Comparison of ENCODE assay signal across 8 cellular contexts in genomic region chr12:122225683-122226365, GRCh38. TPM values are rescaled to one million over a fixed set of nuclear protein-coding genes. Genes with fewer than 3 reads are reported as not detected.
A peak's percentile ranks its signal among the peaks of the same experiment; 100 is the strongest.
DNase-seq lines count a peak whose midpoint lies in the region; ATAC-seq and TF ChIP-seq lines count a peak whose summit lies in the region.

DIABLO (minus strand) TSS chr12:122226052; CDS start chr12:122226014, 38 bp downstream.

- no peaks in the 10 kb centered on the region for H3K9me3 Mint-ChIP-seq in CD8-positive, alpha-beta T cell

- no peaks in the 10 kb centered on the region for H3K27me3 ChIP-seq in CD8-positive, alpha-beta T cell (ENCODE audit: insufficient read depth, low read length)
- H3K27me3 ChIP-seq in ectodermal cell (ENCODE audit: control insufficient read depth, insufficient read depth, low read length, poor library complexity, severe bottlenecking): no peaks in the 10 kb centered on the region
- no peaks in the 10 kb centered on the region for H3K27me3 ChIP-seq in lower lobe of right lung (ENCODE audit: low read depth)

- peak within 1 kb of the TSS; percentile 98 for H3K27ac ChIP-seq in CD8-positive, alpha-beta T cell (ENCODE audit: low read depth, low read length)
- H3K27ac ChIP-seq in ectodermal cell (ENCODE audit: insufficient read depth, low read depth, low read length, poor library complexity, severe bottlenecking) (peak within 1 kb of the TSS; percentile 95), lower lobe of right lung (peak within 1 kb of the TSS; percentile 97)

- H3K4me1 ChIP-seq in CD8-positive, alpha-beta T cell (ENCODE audit: insufficient read depth, low read length): peaks cover 41% of the 10 kb centered on the region
- peaks cover 24% of the 10 kb centered on the region for H3K4me1 ChIP-seq in ectodermal cell (ENCODE audit: control insufficient read depth, insufficient read depth, low read length)
- H3K4me1 ChIP-seq in lower lobe of right lung: peaks cover 22% of the 10 kb centered on the region

- no peak for TF ChIP-seq CTCF in CD8-positive, alpha-beta T cell (IDR thresholded peaks at IDR 0.05)
- no peak for TF ChIP-seq CTCF in lower lobe of right lung (IDR thresholded peaks at IDR 0.05)

- H3K36me3 Mint-ChIP-seq in CD8-positive, alpha-beta T cell: peaks cover 46% of the 10 kb centered on the region

- POLR2A ChIA-PET in CD8-positive, alpha-beta T cell (lab: Charles Lee): interaction anchor here (0.5 to 4.3 kb wide), 16 partner anchors 8 to 625 kb away, joined by 3 to 43 read pairs (median 4); partner anchors contain the start of genes KNTC1, PSMD9, RSRC2 and VPS33A

- CTCF ChIA-PET in CD8-positive, alpha-beta T cell (lab: Charles Lee): interaction anchor here (1.0 to 3.5 kb wide), 5 partner anchors 10 to 103 kb away, joined by 3 to 16 read pairs (median 4); no protein-coding TSS in a partner anchor

- H3K36me3 ChIP-seq in CD8-positive, alpha-beta T cell (ENCODE audit: insufficient read depth, low read length): peaks cover 20% of the 10 kb centered on the region
- H3K36me3 ChIP-seq in ectodermal cell (ENCODE audit: control insufficient read depth, insufficient read depth, low read length): peaks cover 10% of the 10 kb centered on the region
- peaks cover 58% of the 10 kb centered on the region for H3K36me3 ChIP-seq in lower lobe of right lung

- intact Hi-C loops in CD8-positive, alpha-beta T cell (cut with DNase I, micrococcal nuclease): loop anchor here (1.0 to 10.0 kb wide), 17 partner anchors 19 to 1746 kb away; partner anchors contain the start of genes KNTC1 (in 2 of the 2), VPS33A (in 2 of the 2), ZCCHC8 (in 2 of the 2) and B3GNT4 (in 1 of the 2)
- intact Hi-C loops in lower lobe of right lung (cut with DNase I): no loop called here

- peak within 1 kb of the TSS; percentile 92 for H3K27ac Mint-ChIP-seq in CD8-positive, alpha-beta T cell

- no peaks in the 10 kb centered on the region for H3K27me3 Mint-ChIP-seq in CD8-positive, alpha-beta T cell (ENCODE audit: low read depth)

- peak within 1 kb of the TSS; percentile 91 for H3K4me3 ChIP-seq in CD8-positive, alpha-beta T cell (ENCODE audit: low read depth, low read length)
- peak within 1 kb of the TSS; percentile 86 for H3K4me3 ChIP-seq in ectodermal cell (ENCODE audit: insufficient read depth, low read depth, low read length)
- peak within 1 kb of the TSS; percentile 82 for H3K4me3 ChIP-seq in lower lobe of right lung

- peak; percentile 91 for ATAC-seq in CD8-positive, alpha-beta T cell
- ATAC-seq in GM19467 (IDR thresholded peaks at IDR 0.05; ENCODE audit: unreplicated experiment): peak; percentile 90
- ATAC-seq in lower lobe of right lung: peak; percentile 98 to 99

- no peaks in the 10 kb centered on the region for H3K9me3 ChIP-seq in CD8-positive, alpha-beta T cell (ENCODE audit: low read length)
- H3K9me3 ChIP-seq in ectodermal cell (ENCODE audit: control insufficient read depth, low read length) (no peaks in the 10 kb centered on the region), lower lobe of right lung (no peaks in the 10 kb centered on the region)

- H3K4me3 Mint-ChIP-seq in CD8-positive, alpha-beta T cell: peak within 1 kb of the TSS; percentile 86

- DNase-seq in CD8-positive, alpha-beta T cell: peak; percentile 99 to 100 (median 100)
- DNase-seq in HS-27A (ENCODE audit: low read depth) (peak; percentile 91), NK-92 (lab: John Stamatoyannopoulos, UW; ENCODE audit: unreplicated experiment) (peak; percentile 97), lower lobe of right lung (peak; percentile 100)
- peak; percentile 99 for DNase-seq in activated CD8-positive, alpha-beta memory T cell treated with anti-CD3 and anti-CD28 coated beads for 1 hour (ENCODE audit: extremely low read depth in 1 of 2, low read depth in 1 of 2)
- peak; percentile 99 to 100 (median 99) for DNase-seq in stimulated activated CD4-positive, alpha-beta T cell treated with anti-CD3 and anti-CD28 coated beads, TNF-alpha, amount 100 ng/mL, for 24 hours (ENCODE audit: low read depth in 3 of 3)

- H3K4me1 Mint-ChIP-seq in CD8-positive, alpha-beta T cell (ENCODE audit: low read depth): peaks cover 52% of the 10 kb centered on the region

- 0% methylated on average over 74 of the region's 74 CpGs for WGBS in ectodermal cell, 2 experiments

RNA-seq across cellular contexts. Expression of gene DIABLO, which starts in this region (rescaled TPM):
- total RNA-seq in CD8-positive, alpha-beta T cell: 100 to 1,000 TPM; 104 to 112 TPM
- 100 TPM for polyA plus RNA-seq in ectodermal cell (2013, experiment 1 of 4)
- 110 TPM for polyA plus RNA-seq in ectodermal cell (2013, experiment 2 of 4)
- polyA plus RNA-seq in ectodermal cell (2013, experiment 3 of 4): 68.4 TPM
- 82.7 TPM for polyA plus RNA-seq in ectodermal cell (2013, experiment 4 of 4)
- 31.1 TPM for total RNA-seq in lower lobe of right lung

Comparison
In these comparisons a context has a peak if more than half of its experiments do, and no peak if none do; other contexts are left out.
1. Peak in every context shown above with its lines: DNase-seq, ATAC-seq, H3K4me3 ChIP-seq and H3K27ac ChIP-seq.